ENCODE assay signal across 25 cellular contexts in genomic region chr20:48781634-48782033, GRCh38. TPM values are rescaled to one million over a fixed set of nuclear protein-coding genes. Genes with fewer than 3 reads are reported as not detected.
A peak's percentile ranks its signal among the peaks of the same experiment; 100 is the strongest.
DNase-seq lines count a peak whose midpoint lies in the region; ATAC-seq, FAIRE-seq and TF ChIP-seq lines count a peak whose summit lies in the region.
"Had no signal": no experiment of that assay in that cellular context is flagged by ENCODE, and none has a peak within 500 bp of the region (broad histone marks: within the 10 kb centered on the region; RNA-seq: fewer than 3 reads in every experiment).

No MANE protein-coding gene starts in this region.

- H3K36me3 Mint-ChIP-seq in activated CD8-positive, alpha-beta memory T cell treated with anti-CD3 and anti-CD28 coated beads, Interleukin-2, amount 10 ng/mL, durations not matched to agents 7 days and 5 days, result peaks cover 50% of the 10 kb centered on the region
- peaks cover 35% of the 10 kb centered on the region for H3K36me3 Mint-ChIP-seq in activated T-helper 2 cell treated with anti-CD3 and anti-CD28 coated beads, Interferon-gamma antibody, Interleukin-2, Interleukin-4, amounts not matched to agents 10 μg/mL and 5 μg/mL and 100 μg/mL, durations not matched to agents 14 hours and 24 hours and 36 hours (ENCODE audit: low read depth)
- peaks cover 25% of the 10 kb centered on the region for H3K36me3 Mint-ChIP-seq in stimulated activated memory B cell treated with anti-CD40 and anti-IgM and Interleukin-4, amounts not matched to agents 10 μg/mL and 1 μg/mL and 100 μg/mL, for 72 hours
- H3K36me3 Mint-ChIP-seq in naive thymus-derived CD4-positive, alpha-beta T cell, result peaks cover 0 to 32% (median 0%) of the 10 kb centered on the region in 5 donors

- TF ChIP-seq POLR2A in GM12891 (IDR thresholded peaks at IDR 0.05; ENCODE audit: low read depth, low read length), result no peak

- H3K27ac ChIP-seq in naive thymus-derived CD4-positive, alpha-beta T cell (ENCODE audit: low read depth, low read length), result no peak overlapping the region
- H3K27ac ChIP-seq: A549, RWPE1, vagina had no signal

- no peaks in the 10 kb centered on the region for H3K36me3 ChIP-seq in naive thymus-derived CD4-positive, alpha-beta T cell (ENCODE audit: control insufficient read depth in 2 of 3, insufficient read depth in 3 of 3, low read length in 3 of 3)
- H3K36me3 ChIP-seq: left lung, vagina had no signal

- H3K4me3 Mint-ChIP-seq in activated CD8-positive, alpha-beta memory T cell treated with anti-CD3 and anti-CD28 coated beads, Interleukin-2, amount 10 ng/mL, durations not matched to agents 7 days and 5 days, result no peak overlapping the region
- H3K4me3 Mint-ChIP-seq in activated T-helper 2 cell treated with anti-CD3 and anti-CD28 coated beads, Interferon-gamma antibody, Interleukin-2, Interleukin-4, amounts not matched to agents 10 μg/mL and 5 μg/mL and 100 μg/mL, durations not matched to agents 14 hours and 24 hours and 36 hours (ENCODE audit: low read depth), result no peak overlapping the region
- peak overlapping the region; percentile 42 for H3K4me3 Mint-ChIP-seq in stimulated activated memory B cell treated with anti-CD40 and anti-IgM and Interleukin-4, amounts not matched to agents 10 μg/mL and 1 μg/mL and 100 μg/mL, for 72 hours
- H3K4me3 Mint-ChIP-seq in naive thymus-derived CD4-positive, alpha-beta T cell, result no peak overlapping the region
- H3K4me3 Mint-ChIP-seq: activated CD4-positive, alpha-beta T cell treated with anti-CD3 and anti-CD28 coated beads, Interleukin-2, amount 10 ng/mL, durations not matched to agents 7 days and 5 days; central memory CD8-positive, alpha-beta T cell; GM23338; HFFc6; stimulated activated naive CD8-positive, alpha-beta T cell treated with anti-CD3 and anti-CD28 coated beads, Interleukin-15, amount 100 ng/mL, for 72 hours had no signal

- DNase-seq in activated CD8-positive, alpha-beta memory T cell treated with anti-CD3 and anti-CD28 coated beads, Interleukin-2, amount 10 ng/mL, durations not matched to agents 7 days and 5 days, result no peak
- DNase-seq in activated CD8-positive, alpha-beta memory T cell treated with anti-CD3 and anti-CD28 coated beads for 24 hours, result no peak
- DNase-seq in GM12891 (ENCODE audit: insufficient read length, low spot score) (no peak), cerebellar nuclear complex (lab: John Stamatoyannopoulos, UW) (no peak)
- no peak for DNase-seq in activated T-helper 2 cell treated with anti-CD3 and anti-CD28 coated beads, Interferon-gamma antibody, Interleukin-2, Interleukin-4, amounts not matched to agents 10 μg/mL and 5 μg/mL and 100 μg/mL, durations not matched to agents 14 hours and 24 hours and 36 hours (ENCODE audit: low spot score)
- DNase-seq in naive thymus-derived CD4-positive, alpha-beta T cell, result no peak
- no peak for DNase-seq in effector CD4-positive, alpha-beta T cell
- DNase-seq: activated CD4-positive, alpha-beta T cell treated with anti-CD3 and anti-CD28 coated beads, Interleukin-2, amount 10 ng/mL, durations not matched to agents 7 days and 5 days; activated CD8-positive, alpha-beta memory T cell treated with anti-CD3 and anti-CD28 coated beads, Interleukin-2, amount 50 U/mL, for 4 hours; activated effector memory CD4-positive, alpha-beta T cell treated with anti-CD3 and anti-CD28 coated beads, Interleukin-2, amount 50 U/mL, for 16 hours; Caco-2; DND-41; HFFc6; hypothalamus; left lung; NCI-H1436 treated with DMSO at 0.1 percent for 48 hours; NCI-H774; stimulated activated naive CD8-positive, alpha-beta T cell treated with anti-CD3 and anti-CD28 coated beads, Interleukin-15, amount 100 ng/mL, for 72 hours; T-helper 2 cell had no signal

- no peak for ATAC-seq in activated CD8-positive, alpha-beta memory T cell treated with anti-CD3 and anti-CD28 coated beads, Interleukin-2, amount 10 ng/mL, durations not matched to agents 7 days and 5 days
- no peak for ATAC-seq in stimulated activated memory B cell treated with anti-CD40 and anti-IgM and Interleukin-4, amounts not matched to agents 10 μg/mL and 1 μg/mL and 100 μg/mL, for 72 hours
- ATAC-seq in naive thymus-derived CD4-positive, alpha-beta T cell, result no peak
- ATAC-seq: A549; GM23338; left lung; stimulated activated naive CD8-positive, alpha-beta T cell treated with anti-CD3 and anti-CD28 coated beads, Interleukin-15, amount 100 ng/mL, for 72 hours had no signal

- peaks cover 3% of the 10 kb centered on the region for H3K9me3 Mint-ChIP-seq in activated CD8-positive, alpha-beta memory T cell treated with anti-CD3 and anti-CD28 coated beads, Interleukin-2, amount 10 ng/mL, durations not matched to agents 7 days and 5 days (ENCODE audit: low read depth)
- H3K9me3 Mint-ChIP-seq in activated T-helper 2 cell treated with anti-CD3 and anti-CD28 coated beads, Interferon-gamma antibody, Interleukin-2, Interleukin-4, amounts not matched to agents 10 μg/mL and 5 μg/mL and 100 μg/mL, durations not matched to agents 14 hours and 24 hours and 36 hours, result peaks cover 5% of the 10 kb centered on the region
- peaks cover 3% of the 10 kb centered on the region for H3K9me3 Mint-ChIP-seq in stimulated activated memory B cell treated with anti-CD40 and anti-IgM and Interleukin-4, amounts not matched to agents 10 μg/mL and 1 μg/mL and 100 μg/mL, for 72 hours
- peaks cover 0 to 4% (median 0%) of the 10 kb centered on the region in 11 donors for H3K9me3 Mint-ChIP-seq in naive thymus-derived CD4-positive, alpha-beta T cell
- H3K9me3 Mint-ChIP-seq: activated CD4-positive, alpha-beta T cell treated with anti-CD3 and anti-CD28 coated beads, Interleukin-2, amount 10 ng/mL, durations not matched to agents 7 days and 5 days; central memory CD8-positive, alpha-beta T cell; HFFc6 had no signal

- H3K27me3 ChIP-seq in naive thymus-derived CD4-positive, alpha-beta T cell (ENCODE audit: control insufficient read depth in 2 of 2, insufficient read depth in 2 of 2, low read length in 2 of 2), result no peaks in the 10 kb centered on the region
- H3K27me3 ChIP-seq: vagina had no signal

- H3K27ac Mint-ChIP-seq in activated CD8-positive, alpha-beta memory T cell treated with anti-CD3 and anti-CD28 coated beads, Interleukin-2, amount 10 ng/mL, durations not matched to agents 7 days and 5 days, result peak overlapping the region; percentile 27
- H3K27ac Mint-ChIP-seq in activated T-helper 2 cell treated with anti-CD3 and anti-CD28 coated beads, Interferon-gamma antibody, Interleukin-2, Interleukin-4, amounts not matched to agents 10 μg/mL and 5 μg/mL and 100 μg/mL, durations not matched to agents 14 hours and 24 hours and 36 hours, result peak overlapping the region; percentile 42
- H3K27ac Mint-ChIP-seq in stimulated activated memory B cell treated with anti-CD40 and anti-IgM and Interleukin-4, amounts not matched to agents 10 μg/mL and 1 μg/mL and 100 μg/mL, for 72 hours, result no peak overlapping the region
- peak overlapping the region in 2 of 9 donors; percentile 41 to 56 for H3K27ac Mint-ChIP-seq in naive thymus-derived CD4-positive, alpha-beta T cell
- H3K27ac Mint-ChIP-seq: activated CD4-positive, alpha-beta T cell treated with anti-CD3 and anti-CD28 coated beads, Interleukin-2, amount 10 ng/mL, durations not matched to agents 7 days and 5 days; GM23338; HFFc6; stimulated activated naive CD8-positive, alpha-beta T cell treated with anti-CD3 and anti-CD28 coated beads, Interleukin-15, amount 100 ng/mL, for 72 hours had no signal

- POLR2A ChIA-PET in naive thymus-derived CD4-positive, alpha-beta T cell (lab: Charles Lee), result no interaction called here

- CTCF ChIA-PET in activated CD8-positive, alpha-beta memory T cell treated with anti-CD3 and anti-CD28 coated beads, Interleukin-2, amount 10 ng/mL, durations not matched to agents 7 days and 5 days (lab: Charles Lee), result interaction anchor here (0.9 to 1.7 kb wide), 5 partner anchors 11 to 124 kb away, joined by 3 to 4 read pairs (median 4); no protein-coding TSS in a partner anchor
- CTCF ChIA-PET in naive thymus-derived CD4-positive, alpha-beta T cell (lab: Charles Lee), result interaction anchor here (0.9 kb wide), 1 partner anchor 124 kb away, joined by 4 read pairs; no protein-coding TSS in a partner anchor

- H3K9me3 ChIP-seq in naive thymus-derived CD4-positive, alpha-beta T cell (ENCODE audit: control insufficient read depth in 2 of 3, low read length in 3 of 3), result no peaks in the 10 kb centered on the region
- H3K9me3 ChIP-seq: vagina had no signal

- H3K4me3 ChIP-seq in naive thymus-derived CD4-positive, alpha-beta T cell (ENCODE audit: low read length), result no peak overlapping the region
- H3K4me3 ChIP-seq: A549, GM23338, left lung, vagina had no signal

- peak; percentile 76 for FAIRE-seq in GM12891 (lab: Jason Lieb, UNC)
- FAIRE-seq: A549 had no signal

- intact Hi-C loops in activated T-helper 2 cell treated with anti-CD3 and anti-CD28 coated beads, Interferon-gamma antibody, Interleukin-2, Interleukin-4, amounts not matched to agents 10 μg/mL and 5 μg/mL and 100 μg/mL, durations not matched to agents 14 hours and 24 hours and 36 hours (cut with micrococcal nuclease), result loop anchor here (2.0 kb wide), 1 partner anchor 123 kb away; no protein-coding TSS in a partner anchor
- intact Hi-C loops in naive thymus-derived CD4-positive, alpha-beta T cell (cut with micrococcal nuclease), result loop anchor here in 1 of 2 donors (2.0 to 5.0 kb wide), 3 partner anchors 13 to 44 kb away; no protein-coding TSS in a partner anchor

- peaks cover 26% of the 10 kb centered on the region for H3K4me1 Mint-ChIP-seq in activated CD8-positive, alpha-beta memory T cell treated with anti-CD3 and anti-CD28 coated beads, Interleukin-2, amount 10 ng/mL, durations not matched to agents 7 days and 5 days
- H3K4me1 Mint-ChIP-seq in activated T-helper 2 cell treated with anti-CD3 and anti-CD28 coated beads, Interferon-gamma antibody, Interleukin-2, Interleukin-4, amounts not matched to agents 10 μg/mL and 5 μg/mL and 100 μg/mL, durations not matched to agents 14 hours and 24 hours and 36 hours (ENCODE audit: low read depth), result peaks cover 27% of the 10 kb centered on the region
- H3K4me1 Mint-ChIP-seq in stimulated activated memory B cell treated with anti-CD40 and anti-IgM and Interleukin-4, amounts not matched to agents 10 μg/mL and 1 μg/mL and 100 μg/mL, for 72 hours, result peaks cover 35% of the 10 kb centered on the region
- peaks cover 0 to 47% (median 4%) of the 10 kb centered on the region in 7 donors for H3K4me1 Mint-ChIP-seq in naive thymus-derived CD4-positive, alpha-beta T cell

- H3K4me1 ChIP-seq in naive thymus-derived CD4-positive, alpha-beta T cell (ENCODE audit: control insufficient read depth in 2 of 2, insufficient read depth in 2 of 2, low read length in 2 of 2), result peaks cover 12 to 51% of the 10 kb centered on the region in 2 donors
- H3K4me1 ChIP-seq: A549, Caco-2 had no signal

- H3K27me3 Mint-ChIP-seq in activated CD8-positive, alpha-beta memory T cell treated with anti-CD3 and anti-CD28 coated beads, Interleukin-2, amount 10 ng/mL, durations not matched to agents 7 days and 5 days, result no peaks in the 10 kb centered on the region
- peaks cover 2% of the 10 kb centered on the region for H3K27me3 Mint-ChIP-seq in activated T-helper 2 cell treated with anti-CD3 and anti-CD28 coated beads, Interferon-gamma antibody, Interleukin-2, Interleukin-4, amounts not matched to agents 10 μg/mL and 5 μg/mL and 100 μg/mL, durations not matched to agents 14 hours and 24 hours and 36 hours (ENCODE audit: low read depth)
- no peaks in the 10 kb centered on the region for H3K27me3 Mint-ChIP-seq in stimulated activated memory B cell treated with anti-CD40 and anti-IgM and Interleukin-4, amounts not matched to agents 10 μg/mL and 1 μg/mL and 100 μg/mL, for 72 hours
- H3K27me3 Mint-ChIP-seq in naive thymus-derived CD4-positive, alpha-beta T cell, result no peaks in the 10 kb centered on the region
- H3K27me3 Mint-ChIP-seq: activated CD4-positive, alpha-beta T cell treated with anti-CD3 and anti-CD28 coated beads, Interleukin-2, amount 10 ng/mL, durations not matched to agents 7 days and 5 days; central memory CD8-positive, alpha-beta T cell; stimulated activated naive CD8-positive, alpha-beta T cell treated with anti-CD3 and anti-CD28 coated beads, Interleukin-15, amount 100 ng/mL, for 72 hours had no signal

RNA-seq across cellular contexts. Expression of gene PREX1, which starts 46.2 kb away (rescaled TPM):
- 100 to 1,000 TPM; 130 to 156 TPM for total RNA-seq in activated CD8-positive, alpha-beta memory T cell treated with anti-CD3 and anti-CD28 coated beads, Interleukin-2, amount 10 ng/mL, durations not matched to agents 7 days and 5 days
- 54.9 TPM for polyA plus RNA-seq in GM12891 (2012; ENCODE audit: low read depth, missing spikeins)
- 80.3 and 83.9 TPM in 2 replicates for total RNA-seq in activated T-helper 2 cell treated with anti-CD3 and anti-CD28 coated beads, Interferon-gamma antibody, Interleukin-2, Interleukin-4, amounts not matched to agents 10 μg/mL and 5 μg/mL and 100 μg/mL, durations not matched to agents 14 hours and 24 hours and 36 hours
- 100 to 1,000 TPM in 2 of 5 experiments, 10 to 100 TPM in 3; 42.0 to 143 (median 53.8) TPM for total RNA-seq in naive thymus-derived CD4-positive, alpha-beta T cell
- polyA plus RNA-seq in naive thymus-derived CD4-positive, alpha-beta T cell, result 1 to 10 TPM; 2.9 to 6.2 TPM
